Comparison of ENCODE assay signal across 1 cellular context in genomic region chr20:50192364-50193168, GRCh38.
TF ChIP-seq lines count a peak whose summit lies in the region.

No MANE protein-coding gene starts in this region.

TF ChIP-seq in K562, 482 proteins besides CTCF, POLR2A, EP300 and RAD21 (continued from another document and continues in another):
- TF ChIP-seq ARNT (IDR thresholded peaks at IDR 0.05) (peak; percentile 38 to 65; a peak in 2 of 4 replicates), ARID1B (IDR thresholded peaks at IDR 0.05) (peak; percentile 63; the same call in 1 of the 2 replicates), L3MBTL2 (IDR thresholded peaks at IDR 0.05) (no peak), CHD7 (IDR thresholded peaks at IDR 0.05; ENCODE audit: low read depth, low read length) (no peak), HMG20B (CRISPR knock-in tag; IDR thresholded peaks at IDR 0.05) (no peak), MITF (IDR thresholded peaks at IDR 0.05) (peak; percentile 51; the same call in 1 of the 2 replicates), ZSCAN29 (IDR thresholded peaks at IDR 0.05) (no peak), ZNF232 (CRISPR knock-in tag; IDR thresholded peaks at IDR 0.05) (no peak), CXXC5 (CRISPR knock-in tag; IDR thresholded peaks at IDR 0.05) (peak; percentile 85), THRA (IDR thresholded peaks at IDR 0.05) (no peak), SRSF7 (optimal IDR thresholded peaks at IDR 0.05; ENCODE audit: low read depth, low read length) (no peak), POLR2AphosphoS5 (IDR thresholded peaks at IDR 0.05; ENCODE audit: control insufficient read depth, insufficient read depth, low read depth, low read length) (0 out of 2 replicates have a peak, but pooled peaks have one; percentile 52), NR4A1 (CRISPR knock-in tag; IDR thresholded peaks at IDR 0.05) (no peak), NR4A1 (tag; IDR thresholded peaks at IDR 0.05) (no peak), ZNF174 (CRISPR knock-in tag; IDR thresholded peaks at IDR 0.05) (no peak), SMARCA4 (IDR thresholded peaks at IDR 0.05) (peak; percentile 74; the same call in 1 of the 2 replicates), ZNF407 (IDR thresholded peaks at IDR 0.05; ENCODE audit: low read depth) (no peak), ETS1 (conservative IDR thresholded peaks at IDR 0.05; ENCODE audit: control insufficient read depth, low read depth, low read length) (0 out of 2 replicates have a peak, but pooled peaks have one; percentile 79), ZNF830 (CRISPR knock-in tag; IDR thresholded peaks at IDR 0.05) (no peak), HDAC2 (IDR thresholded peaks at IDR 0.05) (peak; percentile 53; the same call in 1 of the 2 replicates), MXD1 (CRISPR knock-in tag; IDR thresholded peaks at IDR 0.05; ENCODE audit: borderline replicate concordance, poor library complexity, severe bottlenecking) (peak; percentile 82), SMAD4 (CRISPR knock-in tag; conservative IDR thresholded peaks at IDR 0.05) (peak; percentile 2; the same call in 1 of the 2 replicates), ZNF589 (CRISPR knock-in tag; IDR thresholded peaks at IDR 0.05; ENCODE audit: low read depth) (peak; percentile 78), IRF1 (CRISPR knock-in tag; IDR thresholded peaks at IDR 0.05; ENCODE audit: borderline replicate concordance) (no peak), ZNF134 (CRISPR knock-in tag; conservative IDR thresholded peaks at IDR 0.05) (no peak)
